In genomic region chr5:162334944-162335343, GRCh38 we compare ENCODE assay signal across 19 cellular contexts.
"Had no signal": no experiment of that assay in that cellular context is flagged by ENCODE, and none has a peak within 500 bp of the region (broad histone marks: within the 10 kb centered on the region; RNA-seq: fewer than 3 reads in every experiment).

No MANE protein-coding gene starts in this region.

- H3K36me3 ChIP-seq: SJSA1 had no signal

- H3K4me3 ChIP-seq: SJSA1, SK-N-MC had no signal

- H3K4me1 ChIP-seq: SJSA1 had no signal

- H3K27me3 ChIP-seq: SJSA1 had no signal

- DNase-seq: KBM-7, MV-4-11, NCI-H1048, NCI-H1105, NCI-H1417, NCI-H146, NCI-H1694 treated with DMSO at 0.1 percent for 48 hours, NCI-H1930, NCI-H2081, NCI-H2107, NCI-H2227 treated with DMSO at 0.1 percent for 48 hours, NCI-H524, NCI-H526 treated with DMSO at 0.1 percent for 48 hours, NCI-H748 treated with DMSO at 0.1 percent for 48 hours, Right ventricle myocardium superior, RPMI8226, SIG-M5 had no signal

- H3K27ac ChIP-seq: SJSA1, SK-N-MC had no signal
